ENCODE assay signal across 11 cellular contexts in the genomic region with DNA sequence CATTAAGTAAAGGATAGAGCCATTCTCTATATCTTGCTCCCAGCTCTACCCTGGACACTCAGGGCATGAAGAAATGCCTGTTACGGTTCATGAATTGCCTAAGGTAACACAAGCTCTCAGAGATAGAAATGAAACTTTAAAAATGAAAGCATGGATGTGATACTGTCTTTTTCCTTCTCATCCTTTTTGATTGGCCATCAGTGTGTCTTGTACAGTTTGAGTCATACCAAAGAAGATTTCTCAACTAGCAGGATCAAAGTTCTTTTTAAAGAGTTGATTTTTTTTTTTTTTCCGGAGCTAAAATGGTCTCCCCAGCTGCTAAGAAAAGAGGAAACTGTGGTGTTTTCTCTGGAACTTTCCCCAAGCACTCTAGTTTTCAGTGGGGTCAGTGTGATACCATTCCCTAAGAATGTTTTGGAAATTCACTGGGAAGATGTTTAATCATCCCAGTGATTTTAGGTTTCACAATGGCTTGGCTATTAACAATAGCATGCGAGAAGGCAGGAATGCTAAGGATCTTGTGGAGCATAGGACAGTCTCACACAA.
DNase-seq lines count a peak whose midpoint lies in the region; ATAC-seq and TF ChIP-seq lines count a peak whose summit lies in the region.
"Had no signal": no experiment of that assay in that cellular context is flagged by ENCODE, and none has a peak within 500 bp of the region (broad histone marks: within the 10 kb centered on the region; RNA-seq: fewer than 3 reads in every experiment).

No MANE protein-coding gene starts in this region.

- no peaks in the 10 kb centered on the region for H3K9me3 Mint-ChIP-seq in activated T-helper 17 cell treated with anti-CD3 and anti-CD28 coated beads, Interleukin-2, amount 50 U/mL, for 72 hours
- no peaks in the 10 kb centered on the region for H3K9me3 Mint-ChIP-seq in natural killer cell

- no peak for ATAC-seq in GM21786 (IDR thresholded peaks at IDR 0.05; ENCODE audit: unreplicated experiment)
- no peak for ATAC-seq in activated T-helper 17 cell treated with anti-CD3 and anti-CD28 coated beads, Interleukin-2, amount 50 U/mL, for 72 hours (replicated peaks)
- no peak for ATAC-seq in natural killer cell
- ATAC-seq in GM18870 (IDR thresholded peaks at IDR 0.05; ENCODE audit: unreplicated experiment), result no peak

- no peaks in the 10 kb centered on the region for H3K36me3 ChIP-seq in muscle layer of duodenum (ENCODE audit: control insufficient read depth in 1 of 2, insufficient read depth in 2 of 2, low read length in 2 of 2)

- H3K9me3 ChIP-seq in muscle layer of duodenum (ENCODE audit: control insufficient read depth in 1 of 2, low read length in 2 of 2), result no peaks in the 10 kb centered on the region

- no peak for TF ChIP-seq CTCF in epithelial cell of esophagus (IDR thresholded peaks at IDR 0.05; ENCODE audit: insufficient read depth, low read depth, low read length, missing control alignments)
- TF ChIP-seq CTCF in natural killer cell (IDR thresholded peaks at IDR 0.05), result no peak

- H3K27ac ChIP-seq in muscle layer of duodenum (ENCODE audit: low read length), result peak overlapping the region; percentile 50

- intact Hi-C loops in natural killer cell (cut with micrococcal nuclease), result no loop called here

- no peaks in the 10 kb centered on the region for H3K4me1 Mint-ChIP-seq in activated T-helper 17 cell treated with anti-CD3 and anti-CD28 coated beads, Interleukin-2, amount 50 U/mL, for 72 hours
- no peaks in the 10 kb centered on the region for H3K4me1 Mint-ChIP-seq in natural killer cell

- peak; percentile 72 for DNase-seq in AG08395 (ENCODE audit: low spot score)
- DNase-seq in MV-4-11 (lab: John Stamatoyannopoulos, UW), result peak; percentile 97
- peak; percentile 14 for DNase-seq in epithelial cell of esophagus (ENCODE audit: low read depth)
- no peak for DNase-seq in natural killer cell
- DNase-seq: COR-L47; stimulated activated CD4-positive, alpha-beta T cell treated with anti-CD3 and anti-CD28 coated beads, Interleukin-4, amount 100 ng/mL, for 1 hour had no signal

- H3K4me1 ChIP-seq in muscle layer of duodenum (ENCODE audit: control insufficient read depth in 1 of 2, insufficient read depth in 2 of 2, low read length in 2 of 2), result peaks cover 6 to 8% of the 10 kb centered on the region in 2 donors

- no peaks in the 10 kb centered on the region for H3K36me3 Mint-ChIP-seq in activated T-helper 17 cell treated with anti-CD3 and anti-CD28 coated beads, Interleukin-2, amount 50 U/mL, for 72 hours (ENCODE audit: low read depth)
- H3K36me3 Mint-ChIP-seq in natural killer cell, result no peaks in the 10 kb centered on the region
- H3K36me3 Mint-ChIP-seq: activated naive CD8-positive, alpha-beta T cell had no signal

- H3K4me3 Mint-ChIP-seq in activated T-helper 17 cell treated with anti-CD3 and anti-CD28 coated beads, Interleukin-2, amount 50 U/mL, for 72 hours, result no peak overlapping the region
- no peak overlapping the region for H3K4me3 Mint-ChIP-seq in natural killer cell
- H3K4me3 Mint-ChIP-seq: activated naive CD8-positive, alpha-beta T cell had no signal

- H3K27me3 Mint-ChIP-seq in activated T-helper 17 cell treated with anti-CD3 and anti-CD28 coated beads, Interleukin-2, amount 50 U/mL, for 72 hours, result peaks cover 5% of the 10 kb centered on the region
- H3K27me3 Mint-ChIP-seq in natural killer cell (ENCODE audit: low read depth in 2 of 2), result peaks cover 6 to 26% of the 10 kb centered on the region in 2 donors

- H3K4me3 ChIP-seq in epithelial cell of esophagus (ENCODE audit: low read length), result no peak overlapping the region
- no peak overlapping the region for H3K4me3 ChIP-seq in muscle layer of duodenum (ENCODE audit: low read depth in 1 of 2, low read length in 2 of 2)

- H3K27me3 ChIP-seq in muscle layer of duodenum (ENCODE audit: low read depth, low read length), result no peaks in the 10 kb centered on the region

- H3K27ac Mint-ChIP-seq in activated T-helper 17 cell treated with anti-CD3 and anti-CD28 coated beads, Interleukin-2, amount 50 U/mL, for 72 hours, result no peak overlapping the region
- H3K27ac Mint-ChIP-seq in natural killer cell, result no peak overlapping the region
- H3K27ac Mint-ChIP-seq: activated naive CD8-positive, alpha-beta T cell had no signal
